8 cellular contexts compared by ENCODE assay signal in the genomic region with DNA sequence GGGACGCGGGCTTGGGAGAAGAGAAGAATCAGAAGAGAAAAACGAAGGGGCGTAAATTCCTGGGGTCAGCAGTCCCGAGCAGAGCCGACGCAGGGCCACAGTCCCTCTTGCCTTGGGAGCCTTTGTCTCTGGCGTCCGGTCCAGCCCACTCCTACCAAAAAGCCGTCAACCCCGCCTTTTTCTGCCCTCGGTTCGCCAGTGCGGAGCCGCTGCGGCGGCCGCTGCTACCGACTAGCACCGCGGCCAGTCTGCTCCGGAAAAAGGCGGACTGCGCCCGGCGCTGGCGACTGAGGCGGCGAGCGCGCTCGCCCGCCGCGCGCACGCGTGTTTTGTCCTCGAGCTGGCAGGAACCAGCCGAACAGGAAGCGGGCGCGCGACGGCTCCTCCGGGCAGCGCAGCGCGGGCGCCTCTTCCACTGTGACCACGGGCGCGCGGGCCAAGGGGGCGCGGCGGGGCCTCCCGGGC. TPM values are rescaled to one million over a fixed set of nuclear protein-coding genes. Genes with fewer than 3 reads are reported as not detected.
DNase-seq lines count a peak whose midpoint lies in the region; ATAC-seq, FAIRE-seq and TF ChIP-seq lines count a peak whose summit lies in the region.

No MANE protein-coding gene starts in this region.

- peak; percentile 77 for DNase-seq in activated CD4-positive, alpha-beta T cell treated with anti-CD3 and anti-CD28 coated beads, Interleukin-2, amount 10 ng/mL, durations not matched to agents 7 days and 5 days
- no peak for DNase-seq in activated CD4-positive, alpha-beta T cell treated with anti-CD3 and anti-CD28 coated beads, Interleukin-2, amount 50 U/mL, for 4 hours
- DNase-seq in fibroblast of pulmonary artery (ENCODE audit: low read depth) (peak; percentile 49), pancreas (no peak), GOT3 (lab: John Stamatoyannopoulos, UW) (no peak), cerebellar nuclear complex (lab: John Stamatoyannopoulos, UW) (no peak)

- CTCF ChIA-PET in activated CD4-positive, alpha-beta T cell treated with anti-CD3 and anti-CD28 coated beads, Interleukin-2, amount 10 ng/mL, durations not matched to agents 7 days and 5 days (lab: Charles Lee), result interaction anchor here (0.6 to 3.9 kb wide), 38 partner anchors 7 to 1190 kb away, joined by 3 to 39 read pairs (median 5); a partner anchor contains a TSS

- H3K9me3 Mint-ChIP-seq in activated CD4-positive, alpha-beta T cell treated with anti-CD3 and anti-CD28 coated beads, Interleukin-2, amount 10 ng/mL, durations not matched to agents 7 days and 5 days, result no peaks in the 10 kb centered on the region

- peaks cover 4 to 25% (median 15%) of the 10 kb centered on the region in 3 donors for H3K36me3 ChIP-seq in pancreas

- no peaks in the 10 kb centered on the region for H3K27me3 ChIP-seq in pancreas

- WGBS in pancreas, 2 donors, result 0 to 1% methylated on average over 49 to 58 of the region's 58 CpGs

- peaks cover 56% of the 10 kb centered on the region for H3K36me3 Mint-ChIP-seq in activated CD4-positive, alpha-beta T cell treated with anti-CD3 and anti-CD28 coated beads, Interleukin-2, amount 10 ng/mL, durations not matched to agents 7 days and 5 days (ENCODE audit: low read depth)

- TF ChIP-seq CTCF in VCaP (conservative IDR thresholded peaks at IDR 0.05), result no peak; the same call in 1 of the 2 replicates
- no peak for TF ChIP-seq CTCF in fibroblast of pulmonary artery (IDR thresholded peaks at IDR 0.05; ENCODE audit: low read length, missing control alignments)
- TF ChIP-seq CTCF in pancreas (IDR thresholded peaks at IDR 0.05), result no peak

- FAIRE-seq in pancreas (lab: Jason Lieb, UNC), result no peak

- H3K27me3 Mint-ChIP-seq in activated CD4-positive, alpha-beta T cell treated with anti-CD3 and anti-CD28 coated beads, Interleukin-2, amount 10 ng/mL, durations not matched to agents 7 days and 5 days, result no peaks in the 10 kb centered on the region

- peaks cover 9 to 36% (median 16%) of the 10 kb centered on the region in 3 donors for H3K4me1 ChIP-seq in pancreas

- ATAC-seq in HG03159 (IDR thresholded peaks at IDR 0.05; ENCODE audit: unreplicated experiment), result peak; percentile 17
- ATAC-seq in pancreas, result peak in 2 of 4 donors; percentile 1 to 9

- intact Hi-C loops in pancreas (cut with DNase I), result loop anchor here in 2 of 3 donors (5.0 to 10.0 kb wide), 2 partner anchors 52 to 55 kb away; a partner anchor contains a TSS

- peak overlapping the region; percentile 100 for H3K27ac Mint-ChIP-seq in activated CD4-positive, alpha-beta T cell treated with anti-CD3 and anti-CD28 coated beads, Interleukin-2, amount 10 ng/mL, durations not matched to agents 7 days and 5 days

- H3K27ac ChIP-seq in VCaP, result peak overlapping the region; percentile 99
- H3K27ac ChIP-seq in pancreas, result peak overlapping the region; percentile 96 to 98 (median 96)

- H3K4me3 Mint-ChIP-seq in activated CD4-positive, alpha-beta T cell treated with anti-CD3 and anti-CD28 coated beads, Interleukin-2, amount 10 ng/mL, durations not matched to agents 7 days and 5 days, result peak overlapping the region; percentile 100

- POLR2A ChIA-PET in activated CD4-positive, alpha-beta T cell treated with anti-CD3 and anti-CD28 coated beads, Interleukin-2, amount 10 ng/mL, durations not matched to agents 7 days and 5 days (lab: Charles Lee), result interaction anchor here (0.6 to 2.0 kb wide), 7 partner anchors 8 to 959 kb away, joined by 3 to 14 read pairs (median 3); a partner anchor contains a TSS

- H3K4me1 Mint-ChIP-seq in activated CD4-positive, alpha-beta T cell treated with anti-CD3 and anti-CD28 coated beads, Interleukin-2, amount 10 ng/mL, durations not matched to agents 7 days and 5 days, result peaks cover 60% of the 10 kb centered on the region

- H3K4me3 ChIP-seq in fibroblast of pulmonary artery (replicated peaks; ENCODE audit: low read depth, low read length) (peak overlapping the region; percentile 87), pancreas (peak overlapping the region; percentile 86 to 96 (median 91))

- H3K9me3 ChIP-seq in pancreas, result no peaks in the 10 kb centered on the region

RNA-seq across cellular contexts. Expression of a gene that starts 0.5 kb away (rescaled TPM):
- total RNA-seq in activated CD4-positive, alpha-beta T cell treated with anti-CD3 and anti-CD28 coated beads, Interleukin-2, amount 10 ng/mL, durations not matched to agents 7 days and 5 days, result 100 to 1,000 TPM; 311 to 320 TPM
- 100 to 1,000 TPM in 2 of 6 donors, 10 to 100 TPM in 4; 56.6 to 134 (median 92.5) TPM for total RNA-seq in pancreas
- 100 to 1,000 TPM; 122 to 210 TPM for polyA plus RNA-seq in pancreas

RNA-seq across cellular contexts. Expression of a gene that starts 0.6 kb away (rescaled TPM):
- 10 to 100 TPM; 32.7 to 34.6 TPM for total RNA-seq in activated CD4-positive, alpha-beta T cell treated with anti-CD3 and anti-CD28 coated beads, Interleukin-2, amount 10 ng/mL, durations not matched to agents 7 days and 5 days
- total RNA-seq in pancreas, result 10 to 100 TPM in 4 of 6 donors, 1 to 10 TPM in 2; 8.4 to 17.4 (median 13.6) TPM
- 10 to 100 TPM; 21.2 to 24.4 TPM for polyA plus RNA-seq in pancreas

RNA-seq across cellular contexts. Expression of a gene that starts 56.0 kb away (rescaled TPM):
- total RNA-seq in activated CD4-positive, alpha-beta T cell treated with anti-CD3 and anti-CD28 coated beads, Interleukin-2, amount 10 ng/mL, durations not matched to agents 7 days and 5 days, result 100 to 1,000 TPM; 368 to 430 TPM
- 10 to 100 TPM; 52.7 to 92.0 (median 72.7) TPM for total RNA-seq in pancreas
- 100 to 1,000 TPM in 1 of 2 donors, 10 to 100 TPM in 1; 93.7 to 131 TPM for polyA plus RNA-seq in pancreas

Comparison
In these comparisons a context has a peak if more than half of its experiments do, and no peak if none do; other contexts are left out.
1. DNase-seq: peak in activated CD4-positive, alpha-beta T cell treated with anti-CD3 and anti-CD28 coated beads, Interleukin-2, amount 10 ng/mL, durations not matched to agents 7 days and 5 days (single experiment) and fibroblast of pulmonary artery (single experiment); none in activated CD4-positive, alpha-beta T cell treated with anti-CD3 and anti-CD28 coated beads, Interleukin-2, amount 50 U/mL, for 4 hours (0 of 2), pancreas (0 of 6), GOT3 (single experiment) and cerebellar nuclear complex (0 of 2).